ENCODE assay signal across 11 cellular contexts in genomic region chr2:69499242-69499641, GRCh38.
A peak's percentile ranks its signal among the peaks of the same experiment; 100 is the strongest.
DNase-seq lines count a peak whose midpoint lies in the region; ATAC-seq and TF ChIP-seq lines count a peak whose summit lies in the region.
"Had no signal": no experiment of that assay in that cellular context is flagged by ENCODE, and none has a peak within 500 bp of the region (broad histone marks: within the 10 kb centered on the region; RNA-seq: fewer than 3 reads in every experiment).

No MANE protein-coding gene starts in this region.

- H3K36me3 Mint-ChIP-seq in endothelial cell (ENCODE audit: low read depth, unreplicated experiment): peaks cover 21% of the 10 kb centered on the region

- ATAC-seq in GM19023 (IDR thresholded peaks at IDR 0.05; ENCODE audit: unreplicated experiment): peak; percentile 55
- ATAC-seq in HG03159 (IDR thresholded peaks at IDR 0.05; ENCODE audit: unreplicated experiment): no peak
- ATAC-seq in HG03025 (IDR thresholded peaks at IDR 0.05; ENCODE audit: low FRiP score, unreplicated experiment): no peak
- ATAC-seq: HepG2, left lobe of liver had no signal

- TF ChIP-seq CTCF in endothelial cell (IDR thresholded peaks at IDR 0.05; ENCODE audit: unreplicated experiment): no peak

- H3K9me3 Mint-ChIP-seq in endothelial cell (ENCODE audit: unreplicated experiment): no peaks in the 10 kb centered on the region

- H3K27me3 Mint-ChIP-seq in endothelial cell (ENCODE audit: unreplicated experiment): peaks cover 6% of the 10 kb centered on the region

- H3K4me3 Mint-ChIP-seq in endothelial cell (ENCODE audit: unreplicated experiment): peak overlapping the region; percentile 1

- peaks cover 14% of the 10 kb centered on the region for H3K4me1 Mint-ChIP-seq in endothelial cell (ENCODE audit: unreplicated experiment)

- DNase-seq in CD1c-positive myeloid dendritic cell (ENCODE audit: extremely low spot score) (peak; percentile 55), NOMO-1 treated with DMSO at 0.1 percent for 48 hours (lab: John Stamatoyannopoulos, UW; ENCODE audit: unreplicated experiment) (peak; percentile 89), endothelial cell (ENCODE audit: low spot score) (no peak), OCI-M1 (lab: John Stamatoyannopoulos, UW) (no peak), activated gamma-delta T cell treated with Interleukin-2 at 50 U/mL for 16 hours (no peak)
- DNase-seq: posterior cingulate gyrus had no signal

- H3K27ac Mint-ChIP-seq in endothelial cell (ENCODE audit: unreplicated experiment): no peak overlapping the region

Comparison
In these comparisons a context has a peak if more than half of its experiments do, and no peak if none do; other contexts are left out.
1. DNase-seq: peak in CD1c-positive myeloid dendritic cell (single experiment) and NOMO-1 treated with DMSO at 0.1 percent for 48 hours (single experiment); none in endothelial cell (single experiment), OCI-M1 (single experiment) and activated gamma-delta T cell treated with Interleukin-2 at 50 U/mL for 16 hours (single experiment).